In genomic region chr6:35392773-35393672, GRCh38 we compare ENCODE assay signal across 13 cellular contexts. TPM values are rescaled to one million over a fixed set of nuclear protein-coding genes. Genes with fewer than 3 reads are reported as not detected.
DNase-seq lines count a peak whose midpoint lies in the region; ATAC-seq, FAIRE-seq and TF ChIP-seq lines count a peak whose summit lies in the region.
"Had no signal": no experiment of that assay in that cellular context is flagged by ENCODE, and none has a peak within 500 bp of the region (broad histone marks: within the 10 kb centered on the region; RNA-seq: fewer than 3 reads in every experiment).

No MANE protein-coding gene starts in this region.

- H3K27ac ChIP-seq in Peyer's patch: peak overlapping the region; percentile 11 to 77 (median 41)
- H3K27ac ChIP-seq in pancreas: peak overlapping the region in 3 of 4 donors; percentile 39 to 61 (median 53)
- H3K27ac ChIP-seq: 22Rv1, psoas muscle had no signal

- H3K9me3 ChIP-seq in Peyer's patch: no peaks in the 10 kb centered on the region
- no peaks in the 10 kb centered on the region for H3K9me3 ChIP-seq in pancreas
- H3K9me3 ChIP-seq: psoas muscle had no signal

- H3K36me3 ChIP-seq in Peyer's patch (no peaks in the 10 kb centered on the region), pancreas (no peaks in the 10 kb centered on the region)

- peak overlapping the region in 1 of 4 donors; percentile 20 for H3K4me3 ChIP-seq in Peyer's patch
- H3K4me3 ChIP-seq in epithelial cell of esophagus (ENCODE audit: low read length): peak overlapping the region; percentile 50
- no peak overlapping the region for H3K4me3 ChIP-seq in pancreas
- H3K4me3 ChIP-seq: psoas muscle had no signal

- H3K4me1 ChIP-seq in Peyer's patch (peaks cover 0 to 67% (median 11%) of the 10 kb centered on the region in 4 donors), pancreas (peaks cover 5 to 26% (median 7%) of the 10 kb centered on the region in 3 donors)

- H3K27me3 ChIP-seq in Peyer's patch (no peaks in the 10 kb centered on the region), pancreas (no peaks in the 10 kb centered on the region)

- DNase-seq in DMS53 (lab: John Stamatoyannopoulos, UW) (peak; percentile 10), DMS53 treated with DMSO at 0.1 percent for 48 hours (lab: John Stamatoyannopoulos, UW; ENCODE audit: unreplicated experiment) (no peak), Peyer's patch (no peak), epithelial cell of esophagus (ENCODE audit: low read depth) (peak; percentile 62), pancreas (no peak), SW480 (ENCODE audit: low spot score) (no peak), AG20443 (ENCODE audit: low spot score) (no peak)
- DNase-seq in stimulated activated CD8-positive, alpha-beta memory T cell treated with anti-CD3 and anti-CD28 coated beads, Interleukin-4, amount 100 ng/mL, for 48 hours: no peak
- DNase-seq: endodermal cell; psoas muscle; stimulated activated CD4-positive, alpha-beta T cell treated with anti-CD3 and anti-CD28 coated beads, Interleukin-4, amount 100 ng/mL, for 4 hours had no signal

- ATAC-seq in pancreas: peak in 3 of 4 donors; percentile 9 to 38 (median 11)
- ATAC-seq: WTC11 had no signal

- WGBS in pancreas, 2 donors: 79 to 83% methylated on average over 6 of the region's 6 CpGs

- TF ChIP-seq CTCF in Peyer's patch (IDR thresholded peaks at IDR 0.05): no peak
- no peak for TF ChIP-seq CTCF in epithelial cell of esophagus (IDR thresholded peaks at IDR 0.05; ENCODE audit: insufficient read depth, low read depth, low read length, missing control alignments)
- no peak for TF ChIP-seq CTCF in pancreas (IDR thresholded peaks at IDR 0.05)

- TF ChIP-seq POLR2A in Peyer's patch (IDR thresholded peaks at IDR 0.05): no peak

- intact Hi-C loops in pancreas (cut with DNase I): no loop called here

- no peak for FAIRE-seq in pancreas (lab: Jason Lieb, UNC)

RNA-seq across cellular contexts. Expression of gene PPARD, which starts 50.7 kb away (rescaled TPM):
- 10 to 100 TPM; 24.8 to 67.9 (median 45.4) TPM for total RNA-seq in Peyer's patch
- total RNA-seq in pancreas: 10 to 100 TPM in 2 of 6 donors, 1 to 10 TPM in 4; 4.4 to 12.3 (median 6.0) TPM
- 10 to 100 TPM; 10.3 to 14.1 TPM for polyA plus RNA-seq in pancreas

RNA-seq across cellular contexts. Expression of gene FANCE, which starts 59.1 kb away (rescaled TPM):
- total RNA-seq in Peyer's patch (1 to 10 TPM; 1.8 to 7.4 (median 4.2) TPM), pancreas (1 to 10 TPM; 2.0 to 4.0 (median 2.7) TPM)
- 1 to 10 TPM; 1.7 to 2.1 TPM for polyA plus RNA-seq in pancreas

Comparison
In these comparisons a context has a peak if more than half of its experiments do, and no peak if none do; other contexts are left out.
1. DNase-seq: peak in DMS53 (single experiment) and epithelial cell of esophagus (single experiment); none in DMS53 treated with DMSO at 0.1 percent for 48 hours (single experiment), Peyer's patch (0 of 3), pancreas (0 of 6), SW480 (single experiment), stimulated activated CD8-positive, alpha-beta memory T cell treated with anti-CD3 and anti-CD28 coated beads, Interleukin-4, amount 100 ng/mL, for 48 hours (single experiment) and AG20443 (single experiment).